9 cellular contexts compared by ENCODE assay signal in the genomic region with DNA sequence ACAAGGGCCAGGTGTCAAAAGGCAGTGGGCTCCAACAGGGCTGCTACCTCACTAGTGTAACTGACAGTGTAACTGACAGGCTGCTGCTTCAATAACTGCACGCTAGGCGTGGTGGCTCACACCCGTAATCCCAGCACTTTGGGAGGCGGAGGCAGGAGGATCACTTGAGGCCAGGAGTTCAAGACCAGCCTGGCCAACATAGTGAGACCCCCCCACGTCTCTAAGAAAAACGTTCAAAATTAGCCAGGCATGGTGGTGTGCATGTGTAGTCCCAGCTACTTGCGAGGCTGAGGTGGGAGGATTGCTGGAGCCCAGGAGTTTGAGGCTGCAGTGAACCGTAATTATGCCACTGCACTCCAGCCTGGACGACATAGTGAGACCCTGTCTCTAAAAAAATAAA. TPM values are rescaled to one million over a fixed set of nuclear protein-coding genes. Genes with fewer than 3 reads are reported as not detected.
"Had no signal": no experiment of that assay in that cellular context is flagged by ENCODE, and none has a peak within 500 bp of the region (broad histone marks: within the 10 kb centered on the region; RNA-seq: fewer than 3 reads in every experiment).

No MANE protein-coding gene starts in this region.

RNA-seq across cellular contexts. Expression of gene CCL26, which starts 50.1 kb away (rescaled TPM):
- total RNA-seq: naive thymus-derived CD4-positive, alpha-beta T cell; natural killer cell; occipital lobe; prostate gland; pulmonary artery endothelial cell; skeletal muscle tissue; suprapubic skin; vagina had no signal
- polyA plus RNA-seq: naive thymus-derived CD4-positive, alpha-beta T cell; neural cell had no signal
